29 cellular contexts compared by ENCODE assay signal in genomic region chr15:39134282-39134681, GRCh38.
"Had no signal": no experiment of that assay in that cellular context is flagged by ENCODE, and none has a peak within 500 bp of the region (broad histone marks: within the 10 kb centered on the region; RNA-seq: fewer than 3 reads in every experiment).

No MANE protein-coding gene starts in this region.

- H3K27ac Mint-ChIP-seq: activated CD4-positive, alpha-beta memory T cell treated with anti-CD3 and anti-CD28 coated beads, Interleukin-2, amount 10 ng/mL, durations not matched to agents 7 days and 5 days; activated CD4-positive, alpha-beta T cell treated with anti-CD3 and anti-CD28 coated beads, Interleukin-2, amount 10 ng/mL, durations not matched to agents 24 days and 14 days; activated naive CD4-positive, alpha-beta T cell treated with anti-CD3 and anti-CD28 coated beads for 36 hours; activated naive CD8-positive, alpha-beta T cell treated with anti-CD3 and anti-CD28 coated beads, Interleukin-2, amount 10 ng/mL, durations not matched to agents 7 days and 5 days; activated T-cell treated with anti-CD3 and anti-CD28 coated beads, Interleukin-2, amount 50 U/mL, for 72 hours; endodermal cell; nephron; stimulated activated memory B cell treated with anti-CD40 and anti-IgM and Interleukin-4, amounts not matched to agents 10 μg/mL and 1 μg/mL and 100 μg/mL, for 72 hours had no signal

- H2AFZ ChIP-seq: hepatocyte had no signal

- H3K4me1 ChIP-seq: foreskin keratinocyte, psoas muscle, testis, upper lobe of left lung had no signal

- H3K9me3 ChIP-seq: left lung, neutrophil, pancreas, psoas muscle, stomach, testis, upper lobe of left lung had no signal

- H3K36me3 ChIP-seq: left lung, neutrophil, pancreas, stomach, upper lobe of left lung had no signal

- H3K4me2 ChIP-seq: hepatocyte had no signal

- H3K4me3 Mint-ChIP-seq: activated CD4-positive, alpha-beta memory T cell treated with anti-CD3 and anti-CD28 coated beads, Interleukin-2, amount 10 ng/mL, durations not matched to agents 7 days and 5 days; activated CD4-positive, alpha-beta T cell treated with anti-CD3 and anti-CD28 coated beads, Interleukin-2, amount 10 ng/mL, durations not matched to agents 24 days and 14 days; activated naive CD4-positive, alpha-beta T cell treated with anti-CD3 and anti-CD28 coated beads for 36 hours; activated naive CD8-positive, alpha-beta T cell treated with anti-CD3 and anti-CD28 coated beads, Interleukin-2, amount 10 ng/mL, durations not matched to agents 7 days and 5 days; activated T-cell treated with anti-CD3 and anti-CD28 coated beads, Interleukin-2, amount 50 U/mL, for 72 hours; endodermal cell; nephron; stimulated activated memory B cell treated with anti-CD40 and anti-IgM and Interleukin-4, amounts not matched to agents 10 μg/mL and 1 μg/mL and 100 μg/mL, for 72 hours had no signal

- H3K4me1 Mint-ChIP-seq: activated CD4-positive, alpha-beta memory T cell treated with anti-CD3 and anti-CD28 coated beads, Interleukin-2, amount 10 ng/mL, durations not matched to agents 7 days and 5 days; activated naive CD8-positive, alpha-beta T cell treated with anti-CD3 and anti-CD28 coated beads, Interleukin-2, amount 10 ng/mL, durations not matched to agents 7 days and 5 days; endodermal cell; stimulated activated memory B cell treated with anti-CD40 and anti-IgM and Interleukin-4, amounts not matched to agents 10 μg/mL and 1 μg/mL and 100 μg/mL, for 72 hours had no signal

- H3K36me3 Mint-ChIP-seq: stimulated activated memory B cell treated with anti-CD40 and anti-IgM and Interleukin-4, amounts not matched to agents 10 μg/mL and 1 μg/mL and 100 μg/mL, for 72 hours had no signal

- H3K79me2 ChIP-seq: hepatocyte had no signal

- ATAC-seq: activated CD4-positive, CD25-positive, alpha-beta regulatory T cell treated with anti-CD3 and anti-CD28 coated beads, Interleukin-2, amount 50 U/mL, for 24 hours; activated T-cell treated with anti-CD3 and anti-CD28 coated beads, Interleukin-2, amount 50 U/mL, for 72 hours; foreskin keratinocyte; pancreas; psoas muscle; right cardiac atrium; stimulated activated memory B cell treated with anti-CD40 and anti-IgM and Interleukin-4, amounts not matched to agents 10 μg/mL and 1 μg/mL and 100 μg/mL, for 72 hours had no signal

- H3K9me3 Mint-ChIP-seq: activated CD4-positive, alpha-beta memory T cell treated with anti-CD3 and anti-CD28 coated beads, Interleukin-2, amount 10 ng/mL, durations not matched to agents 7 days and 5 days; activated naive CD4-positive, alpha-beta T cell treated with anti-CD3 and anti-CD28 coated beads for 36 hours; activated T-cell treated with anti-CD3 and anti-CD28 coated beads, Interleukin-2, amount 50 U/mL, for 72 hours; endodermal cell; nephron had no signal

- H3K4me3 ChIP-seq: hepatocyte, left lung, lung, pancreas, psoas muscle, skin epidermis, stomach, testis, upper lobe of left lung had no signal

- H3K27me3 Mint-ChIP-seq: stimulated activated memory B cell treated with anti-CD40 and anti-IgM and Interleukin-4, amounts not matched to agents 10 μg/mL and 1 μg/mL and 100 μg/mL, for 72 hours had no signal

- DNase-seq: activated CD4-positive, alpha-beta memory T cell treated with anti-CD3 and anti-CD28 coated beads, Interleukin-2, amount 10 ng/mL, durations not matched to agents 7 days and 5 days; activated CD4-positive, alpha-beta T cell treated with anti-CD3 and anti-CD28 coated beads, Interleukin-2, amount 10 ng/mL, durations not matched to agents 24 days and 14 days; activated effector memory CD4-positive, alpha-beta T cell treated with Interleukin-2 at 50 U/mL for 16 hours; activated naive CD4-positive, alpha-beta T cell treated with anti-CD3 and anti-CD28 coated beads for 36 hours; activated naive CD8-positive, alpha-beta T cell treated with anti-CD3 and anti-CD28 coated beads, Interleukin-2, amount 10 ng/mL, durations not matched to agents 7 days and 5 days; activated T-cell treated with anti-CD3 and anti-CD28 coated beads, Interleukin-2, amount 50 U/mL, for 72 hours; amygdala; cortex of kidney; endodermal cell; foreskin keratinocyte; kidney glomerular epithelial cell; left lung; midbrain; pancreas; psoas muscle; right cardiac atrium; stimulated activated CD4-positive, alpha-beta T cell treated with anti-CD3 and anti-CD28 coated beads, Interleukin-2, amount 100 ng/mL, for 24 hours; stomach; T-helper 2 cell; testis; upper lobe of left lung had no signal

- H3K27ac ChIP-seq: epithelial cell of prostate, foreskin keratinocyte, hepatocyte, neutrophil, pancreas, psoas muscle, skin epidermis, testis had no signal

- H3K27me3 ChIP-seq: foreskin keratinocyte, hepatocyte, left lung, pancreas, stomach, testis, upper lobe of left lung had no signal

- FAIRE-seq: pancreas had no signal
